ENCODE assay signal across 22 cellular contexts in the genomic region with DNA sequence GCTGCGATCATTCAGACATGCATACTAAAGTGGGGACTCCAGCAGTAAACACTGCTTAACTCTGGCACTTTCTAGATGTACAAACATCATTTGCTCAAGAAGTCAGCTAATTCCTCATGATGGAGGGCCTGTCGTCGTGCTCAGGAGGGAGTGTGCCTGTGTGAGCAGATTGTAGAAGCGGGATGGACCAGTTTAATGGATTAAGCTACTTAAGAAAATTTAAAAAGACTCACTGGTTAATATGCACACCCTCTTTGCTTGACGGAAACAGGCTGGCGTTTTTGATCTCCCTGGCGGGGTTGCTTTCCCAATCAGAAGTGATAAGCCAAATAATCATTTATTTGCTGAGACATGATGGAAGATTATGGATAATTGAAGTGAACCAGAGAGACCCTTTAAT.
DNase-seq lines count a peak whose midpoint lies in the region; ATAC-seq, FAIRE-seq and TF ChIP-seq lines count a peak whose summit lies in the region.
"Had no signal": no experiment of that assay in that cellular context is flagged by ENCODE, and none has a peak within 500 bp of the region (broad histone marks: within the 10 kb centered on the region; RNA-seq: fewer than 3 reads in every experiment).

No MANE protein-coding gene starts in this region.

- H3K9me3 ChIP-seq in mammary epithelial cell (replicated peaks; ENCODE audit: insufficient read depth, low read length), result no peaks in the 10 kb centered on the region
- H3K9me3 ChIP-seq in astrocyte (ENCODE audit: insufficient read depth, low read depth, low read length), result no peaks in the 10 kb centered on the region
- no peaks in the 10 kb centered on the region for H3K9me3 ChIP-seq in gastrocnemius medialis
- H3K9me3 ChIP-seq: BE2C, Caco-2 had no signal

- TF ChIP-seq CTCF in MCF 10A (IDR thresholded peaks at IDR 0.05; ENCODE audit: unreplicated experiment) (no peak), mammary epithelial cell (conservative IDR thresholded peaks at IDR 0.05 in 1 of 2, IDR thresholded peaks at IDR 0.05 in 1 of 2; ENCODE audit: extremely low read depth in 1 of 2, insufficient read depth in 1 of 2, low read depth in 1 of 2, low read length in 2 of 2) (no peak), astrocyte (IDR thresholded peaks at IDR 0.05; ENCODE audit: insufficient read depth, low read depth, low read length) (no peak), gastrocnemius medialis (IDR thresholded peaks at IDR 0.05 in 4 of 5, conservative IDR thresholded peaks at IDR 0.05 in 1 of 5) (no peak)

- H3K4me2 ChIP-seq in mammary epithelial cell (ENCODE audit: insufficient read depth, low read depth, low read length), result no peak overlapping the region
- no peak overlapping the region for H3K4me2 ChIP-seq in astrocyte (ENCODE audit: low read length)
- H3K4me2 ChIP-seq in mesendoderm (ENCODE audit: low read length), result no peak overlapping the region

- no peak for TF ChIP-seq POLR2A in gastrocnemius medialis (IDR thresholded peaks at IDR 0.05)

- H3K4me3 ChIP-seq in mammary epithelial cell (replicated peaks in 1 of 3; ENCODE audit: insufficient read depth in 1 of 3, low read depth in 2 of 3, low read length in 3 of 3) (no peak overlapping the region), astrocyte (ENCODE audit: insufficient read depth, low read depth, low read length) (no peak overlapping the region), mesendoderm (ENCODE audit: low read length) (no peak overlapping the region), gastrocnemius medialis (no peak overlapping the region)
- H3K4me3 ChIP-seq: K562 had no signal

- H2AFZ ChIP-seq in mammary epithelial cell (ENCODE audit: low read depth, low read length) (no peak overlapping the region), astrocyte (ENCODE audit: low read depth, low read length) (no peak overlapping the region)

- FAIRE-seq in astrocyte (lab: Jason Lieb, UNC), result no peak
- FAIRE-seq: A204.1, H1, K562, RCC 7860 had no signal

- POLR2A ChIA-PET in MCF 10A (lab: Yijun Ruan, JAX), result interaction anchor here (1.2 kb wide), 1 partner anchor 70 kb away, joined by 3 read pairs; no protein-coding TSS in a partner anchor

- no peak overlapping the region for H3K56ac ChIP-seq in mesendoderm (ENCODE audit: low read length)

- no peak overlapping the region for H3K4ac ChIP-seq in mesendoderm (ENCODE audit: low read depth, low read length)

- 97% methylated on average over 7 of the region's 7 CpGs for WGBS in mammary epithelial cell (ENCODE audit: low coverage, missing lambda C conversion rate)
- WGBS in mesendoderm (ENCODE audit: extremely low coverage, insufficient coverage, low lambda C conversion rate), result no CpG with 5 or more reads among the region's 7 CpGs

- no peak overlapping the region for H2BK15ac ChIP-seq in mesendoderm (replicated peaks; ENCODE audit: low read depth)

- H4K8ac ChIP-seq in mesendoderm (ENCODE audit: low read depth, low read length), result peak overlapping the region; percentile 69

- H3K9ac ChIP-seq in mammary epithelial cell (ENCODE audit: insufficient read depth, low read length), result no peak overlapping the region
- H3K9ac ChIP-seq in astrocyte (ENCODE audit: low read length), result no peak overlapping the region
- H3K9ac ChIP-seq in mesendoderm (ENCODE audit: low read length), result no peak overlapping the region

- H3K4me3 Mint-ChIP-seq in MCF 10A (ENCODE audit: unreplicated experiment) (no peak overlapping the region), astrocyte (ENCODE audit: unreplicated experiment) (no peak overlapping the region)
- H3K4me3 Mint-ChIP-seq: CD4-positive, CD25-positive, alpha-beta regulatory T cell had no signal

- H3K4me1 Mint-ChIP-seq in MCF 10A (ENCODE audit: insufficient read depth, unreplicated experiment) (peaks cover 45% of the 10 kb centered on the region), astrocyte (ENCODE audit: low read depth, unreplicated experiment) (peaks cover 17% of the 10 kb centered on the region)
- H3K4me1 Mint-ChIP-seq: CD4-positive, CD25-positive, alpha-beta regulatory T cell had no signal

- H3K36me3 Mint-ChIP-seq in MCF 10A (ENCODE audit: insufficient read depth, unreplicated experiment), result peaks cover 27% of the 10 kb centered on the region
- H3K36me3 Mint-ChIP-seq in astrocyte (ENCODE audit: low read depth, unreplicated experiment), result no peaks in the 10 kb centered on the region
- H3K36me3 Mint-ChIP-seq: CD4-positive, CD25-positive, alpha-beta regulatory T cell had no signal

- CTCF ChIA-PET in MCF 10A (lab: Yijun Ruan, JAX), result interaction anchor here (0.6 to 5.0 kb wide), 6 partner anchors 19 to 553 kb away, joined by 3 to 27 read pairs (median 4); no protein-coding TSS in a partner anchor
- CTCF ChIA-PET in mammary epithelial cell (lab: Charles Lee; ENCODE audit: low non-redundant PET), result no interaction called here

- H3K9me3 Mint-ChIP-seq in MCF 10A (ENCODE audit: unreplicated experiment) (no peaks in the 10 kb centered on the region), astrocyte (ENCODE audit: unreplicated experiment) (no peaks in the 10 kb centered on the region)

- H3K27me3 Mint-ChIP-seq in MCF 10A (ENCODE audit: insufficient read depth, unreplicated experiment) (no peaks in the 10 kb centered on the region), astrocyte (ENCODE audit: low read depth, unreplicated experiment) (no peaks in the 10 kb centered on the region)
- H3K27me3 Mint-ChIP-seq: CD4-positive, CD25-positive, alpha-beta regulatory T cell had no signal

- in situ Hi-C loops in mammary epithelial cell (cut with MboI; ENCODE audit: low sequenced_read_pairs in 2 of 2), result no loop called here
- in situ Hi-C loops in gastrocnemius medialis (cut with MboI; ENCODE audit: low sequenced_read_pairs in 4 of 4), result no loop called here

- H2BK5ac ChIP-seq in mesendoderm (ENCODE audit: low read length), result no peak overlapping the region

- H2BK120ac ChIP-seq in mesendoderm (ENCODE audit: low read depth, low read length), result no peak overlapping the region

- DNase-seq in MCF 10A (ENCODE audit: unreplicated experiment), result no peak
- DNase-seq in mammary epithelial cell, result no peak
- no peak for DNase-seq in astrocyte (ENCODE audit: low read depth)
- DNase-seq in mesendoderm, result no peak
- DNase-seq in left cardiac atrium, result no peak
- DNase-seq in COLO829 (ENCODE audit: low spot score), result no peak
- DNase-seq in gastrocnemius medialis, result no peak
- DNase-seq: BE2C; Caco-2; CD4-positive, CD25-positive, alpha-beta regulatory T cell; DMS53; NCI-H1105; NCI-H1694 treated with DMSO at 0.1 percent for 48 hours; NCI-H2227 treated with DMSO at 0.1 percent for 48 hours; NCI-H510A treated with DMSO at 0.1 percent for 48 hours; NK-92 treated with Interleukin-12 subunit alpha and Interleukin-12 subunit beta, amount 100 ng/mL, for 24 hours had no signal

- H3K4me1 ChIP-seq in mammary epithelial cell (ENCODE audit: insufficient read depth, low read length) (peaks cover 31% of the 10 kb centered on the region), astrocyte (ENCODE audit: insufficient read depth, low read length) (peaks cover 3% of the 10 kb centered on the region), mesendoderm (ENCODE audit: control insufficient read depth, low read depth, low read length) (peaks cover 3% of the 10 kb centered on the region), gastrocnemius medialis (peaks cover 0 to 2% of the 10 kb centered on the region in 2 donors)
- H3K4me1 ChIP-seq: BE2C had no signal

- H3K27ac ChIP-seq in mammary epithelial cell (ENCODE audit: insufficient read depth, low read depth, low read length) (no peak overlapping the region), astrocyte (ENCODE audit: low read depth, low read length) (no peak overlapping the region), mesendoderm (ENCODE audit: low read depth, low read length) (no peak overlapping the region), gastrocnemius medialis (no peak overlapping the region)

- H4K20me1 ChIP-seq in mammary epithelial cell (ENCODE audit: insufficient read depth, low read length) (no peaks in the 10 kb centered on the region), astrocyte (ENCODE audit: insufficient read depth, low read length) (peaks cover 6% of the 10 kb centered on the region)

- H3K27me3 ChIP-seq in mammary epithelial cell (ENCODE audit: insufficient read depth, low read length) (no peaks in the 10 kb centered on the region), astrocyte (ENCODE audit: insufficient read depth, low read length) (no peaks in the 10 kb centered on the region), mesendoderm (ENCODE audit: insufficient read depth, low read length, poor library complexity) (no peaks in the 10 kb centered on the region), gastrocnemius medialis (no peaks in the 10 kb centered on the region)
- H3K27me3 ChIP-seq: BE2C had no signal

- intact Hi-C loops in MCF 10A (cut with micrococcal nuclease) (no loop called here), mammary epithelial cell (cut with micrococcal nuclease) (no loop called here), left cardiac atrium (cut with DNase I) (no loop called here), gastrocnemius medialis (cut with DNase I; ENCODE audit: low total_unique reads) (no loop called here)

- no peak overlapping the region for H2AK5ac ChIP-seq in mesendoderm (ENCODE audit: low read length)

- no TSS peak for BruUV-seq in MCF 10A (replicated peaks; lab: Mats Ljungman, UMichigan)
- no TSS peak for BruUV-seq in mammary epithelial cell (replicated peaks; lab: Mats Ljungman, UMichigan)

- dilution Hi-C loops in mammary epithelial cell (cut with HindIII; ENCODE audit: low sequenced_read_pairs), result no loop called here

- H4K5ac ChIP-seq in mesendoderm (ENCODE audit: low read length), result no peak overlapping the region

- H3K36me3 ChIP-seq in mammary epithelial cell (ENCODE audit: insufficient read depth, low read length), result no peaks in the 10 kb centered on the region
- H3K36me3 ChIP-seq in astrocyte (ENCODE audit: insufficient read depth, low read length), result no peaks in the 10 kb centered on the region
- H3K36me3 ChIP-seq in mesendoderm (ENCODE audit: control insufficient read depth, insufficient read depth, low read length), result no peaks in the 10 kb centered on the region
- no peaks in the 10 kb centered on the region for H3K36me3 ChIP-seq in gastrocnemius medialis
- H3K36me3 ChIP-seq: BE2C had no signal

- H3K18ac ChIP-seq in mesendoderm (ENCODE audit: low read length), result no peak overlapping the region

- H3K79me1 ChIP-seq in mesendoderm (ENCODE audit: low read length), result peaks cover 13% of the 10 kb centered on the region

- H3K27ac Mint-ChIP-seq in MCF 10A (ENCODE audit: low read depth, unreplicated experiment), result peak overlapping the region; percentile 16
- H3K27ac Mint-ChIP-seq in astrocyte (ENCODE audit: unreplicated experiment), result peak overlapping the region; percentile 56
- H3K27ac Mint-ChIP-seq: CD4-positive, CD25-positive, alpha-beta regulatory T cell had no signal

- H3K79me2 ChIP-seq in mammary epithelial cell (ENCODE audit: insufficient read depth, low read length) (peaks cover 54% of the 10 kb centered on the region), astrocyte (ENCODE audit: insufficient read depth, low read length) (no peaks in the 10 kb centered on the region), mesendoderm (ENCODE audit: control insufficient read depth, insufficient read depth, low read length) (peaks cover 7% of the 10 kb centered on the region)

- no peak overlapping the region for H3K23ac ChIP-seq in mesendoderm (ENCODE audit: low read length)

- no peak for ATAC-seq in left cardiac atrium
- no peak for ATAC-seq in HG03442 (IDR thresholded peaks at IDR 0.05; ENCODE audit: unreplicated experiment)
- no peak for ATAC-seq in gastrocnemius medialis
- ATAC-seq: K562, Right ventricle myocardium inferior had no signal
